In genomic region chr3:37182816-37183215, GRCh38 we compare ENCODE assay signal across 16 cellular contexts. TPM values are rescaled to one million over a fixed set of nuclear protein-coding genes. Genes with fewer than 3 reads are reported as not detected.
A peak's percentile ranks its signal among the peaks of the same experiment; 100 is the strongest.
DNase-seq lines count a peak whose midpoint lies in the region; TF ChIP-seq lines count a peak whose summit lies in the region.
"Had no signal": no experiment of that assay in that cellular context is flagged by ENCODE, and none has a peak within 500 bp of the region (broad histone marks: within the 10 kb centered on the region; RNA-seq: fewer than 3 reads in every experiment).

No MANE protein-coding gene starts in this region.

- H3K4me1 ChIP-seq in SJSA1 (replicated peaks) (peaks cover 33% of the 10 kb centered on the region), osteoblast (ENCODE audit: insufficient read depth, low read length) (peaks cover 26% of the 10 kb centered on the region), tibial nerve (peaks cover 0 to 62% (median 29%) of the 10 kb centered on the region in 4 donors)

- peak overlapping the region; percentile 76 for H3K4me2 ChIP-seq in osteoblast (ENCODE audit: insufficient read depth, low read length)

- H3K36me3 ChIP-seq in SJSA1 (peaks cover 16% of the 10 kb centered on the region), osteoblast (ENCODE audit: insufficient read depth, low read length) (no peaks in the 10 kb centered on the region), tibial nerve (no peaks in the 10 kb centered on the region)

- DNase-seq in SJSA1 (ENCODE audit: low read depth in 1 of 2, low spot score in 2 of 2): no peak
- DNase-seq in dorsolateral prefrontal cortex: no peak
- DNase-seq in osteoblast (ENCODE audit: insufficient read length, low spot score, missing footprints): no peak
- no peak for DNase-seq in tibial nerve (ENCODE audit: low spot score in 2 of 2)
- no peak for DNase-seq in activated CD4-positive, alpha-beta T cell treated with anti-CD3 and anti-CD28 coated beads, Interleukin-2, amount 50 U/mL, for 1 hour
- no peak for DNase-seq in kidney tubule cell (ENCODE audit: low spot score)
- DNase-seq in NCI-H524 treated with DMSO at 0.1 percent for 48 hours (lab: John Stamatoyannopoulos, UW): no peak
- DNase-seq in C1 segment of cervical spinal cord (lab: John Stamatoyannopoulos, UW): no peak
- DNase-seq: activated CD4-positive, alpha-beta T cell treated with anti-CD3 and anti-CD28 coated beads, Interleukin-2, amount 10 ng/mL, durations not matched to agents 7 days and 5 days; activated naive CD4-positive, alpha-beta T cell treated with anti-CD3 and anti-CD28 coated beads, Interleukin-2, amount 50 U/mL, for 16 hours; CD4-positive, alpha-beta memory T cell; effector memory CD8-positive, alpha-beta T cell; GOT3; NCI-H146; NCI-H446 treated with DMSO at 0.1 percent for 48 hours; stimulated activated naive CD8-positive, alpha-beta T cell treated with anti-CD3 and anti-CD28 coated beads, Interleukin-15, Interleukin-2, amounts not matched to agents 100 U/mL and 50 U/mL, for 24 hours had no signal

- peak overlapping the region; percentile 26 for H2AFZ ChIP-seq in osteoblast (ENCODE audit: low read length)

- no peak for TF ChIP-seq EP300 in tibial nerve (IDR thresholded peaks at IDR 0.05)

- no peak for TF ChIP-seq CTCF in dorsolateral prefrontal cortex (IDR thresholded peaks at IDR 0.05 in 54 of 56, conservative IDR thresholded peaks at IDR 0.05 in 2 of 56; ENCODE audit: low read depth in 1 of 56, partially characterized antibody in 56 of 56)
- no peak for TF ChIP-seq CTCF in osteoblast (IDR thresholded peaks at IDR 0.05; ENCODE audit: extremely low read depth, low read depth, low read length)
- TF ChIP-seq CTCF in tibial nerve (IDR thresholded peaks at IDR 0.05): no peak

- H3K79me2 ChIP-seq in osteoblast (ENCODE audit: insufficient read depth, low read length): peaks cover 32% of the 10 kb centered on the region

- H3K27ac ChIP-seq in SJSA1 (peak overlapping the region; percentile 70), dorsolateral prefrontal cortex (peak overlapping the region; percentile 11 to 99 (median 93)), osteoblast (ENCODE audit: low read depth, low read length) (peak overlapping the region; percentile 95), tibial nerve (peak overlapping the region in 3 of 4 donors; percentile 53 to 83 (median 81))

- H4K20me1 ChIP-seq in osteoblast (ENCODE audit: insufficient read depth, low read length): no peaks in the 10 kb centered on the region

- TF ChIP-seq POLR2A in tibial nerve (IDR thresholded peaks at IDR 0.05): no peak

- H3K4me3 ChIP-seq in SJSA1: no peak overlapping the region
- peak overlapping the region in 5 of 59 donors; percentile 5 to 50 (median 35) for H3K4me3 ChIP-seq in dorsolateral prefrontal cortex
- H3K4me3 ChIP-seq in osteoblast (ENCODE audit: insufficient read depth, low read length): no peak overlapping the region
- H3K4me3 ChIP-seq in tibial nerve: no peak overlapping the region

- intact Hi-C loops in dorsolateral prefrontal cortex (cut with DNase I): no loop called here

- H3K9me3 ChIP-seq in SJSA1 (replicated peaks) (no peaks in the 10 kb centered on the region), osteoblast (ENCODE audit: low read depth, low read length) (no peaks in the 10 kb centered on the region), tibial nerve (no peaks in the 10 kb centered on the region)

- H3K27me3 ChIP-seq in SJSA1 (replicated peaks) (no peaks in the 10 kb centered on the region), dorsolateral prefrontal cortex (no peaks in the 10 kb centered on the region), osteoblast (ENCODE audit: insufficient read depth, low read length) (no peaks in the 10 kb centered on the region), tibial nerve (no peaks in the 10 kb centered on the region)

RNA-seq across cellular contexts. Expression of gene LRRFIP2, which starts 8.4 kb away (rescaled TPM):
- 60.6 and 67.5 TPM in 2 replicates for total RNA-seq in SJSA1 (2014; rRNA removed; shearing (Covaris generic))
- total RNA-seq in dorsolateral prefrontal cortex (100 to 1,000 TPM in 21 of 120 experiments, 10 to 100 TPM in 99; 63.9 to 133 (median 88.6) TPM), osteoblast (45.1 and 71.3 TPM in 2 replicates), tibial nerve (10 to 100 TPM; 48.9 to 64.8 (median 62.7) TPM)
